26 cellular contexts compared by ENCODE assay signal in the genomic region with DNA sequence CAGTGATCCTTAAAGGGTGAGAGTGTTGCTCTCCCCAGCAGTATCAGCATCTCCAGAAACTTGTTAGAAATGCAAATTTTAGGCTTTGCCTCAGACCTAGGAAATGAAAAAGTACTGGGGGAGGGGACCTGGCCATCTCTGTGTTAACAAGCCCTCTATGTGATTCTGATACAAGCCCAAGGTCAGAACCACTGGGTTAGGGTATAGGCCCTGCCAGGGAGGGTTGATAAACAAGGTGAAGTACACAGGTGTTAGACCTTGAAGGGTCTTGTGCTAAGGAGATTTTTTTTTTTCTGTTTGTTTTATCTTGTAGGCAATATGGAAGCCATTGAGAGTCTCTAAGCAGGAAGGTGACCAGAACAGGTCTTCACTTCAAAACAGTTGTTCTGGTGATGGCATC.
"Had no signal": no experiment of that assay in that cellular context is flagged by ENCODE, and none has a peak within 500 bp of the region (broad histone marks: within the 10 kb centered on the region; RNA-seq: fewer than 3 reads in every experiment).

No MANE protein-coding gene starts in this region.

- H3K27ac ChIP-seq: coronary artery, esophagus squamous epithelium, skin epidermis, spleen, thoracic aorta, tibial nerve, upper lobe of left lung had no signal

- H3K4me1 ChIP-seq: esophagus squamous epithelium, spleen, upper lobe of left lung had no signal

- DNase-seq: dermis blood vessel endothelial cell; effector memory CD4-positive, alpha-beta T cell; erythroblast; esophagus squamous epithelium; foreskin melanocyte; kidney; mesenchymal stem cell; midbrain; naive thymus-derived CD4-positive, alpha-beta T cell; nephron progenitor cell; nucleus accumbens; posterior cingulate gyrus; retina; spleen; stimulated activated CD4-positive, alpha-beta T cell treated with anti-CD3 and anti-CD28 coated beads, Interleukin-4, amount 100 ng/mL, for 4 hours; stimulated activated naive CD8-positive, alpha-beta T cell treated with anti-CD3 and anti-CD28 coated beads, Interleukin-15, Interleukin-2, amounts not matched to agents 100 U/mL and 50 U/mL, for 24 hours; substantia nigra; upper lobe of left lung had no signal

- H3K27me3 ChIP-seq: tibial nerve, upper lobe of left lung had no signal

- H3K9me3 ChIP-seq: esophagus squamous epithelium, thoracic aorta, tibial nerve, upper lobe of left lung had no signal

- H3K36me3 ChIP-seq: esophagus squamous epithelium, spleen, thoracic aorta, tibial nerve, upper lobe of left lung had no signal

- FAIRE-seq: endometrium, kidney, urothelium cell line had no signal

- ATAC-seq: left lobe of liver; naive thymus-derived CD4-positive, alpha-beta T cell; stimulated activated memory B cell treated with anti-CD40 and anti-IgM and Interleukin-4, amounts not matched to agents 10 μg/mL and 1 μg/mL and 100 μg/mL, for 72 hours; stimulated activated naive CD8-positive, alpha-beta T cell treated with anti-CD3 and anti-CD28 coated beads, Interleukin-15, Interleukin-2, amounts not matched to agents 100 U/mL and 50 U/mL, for 24 hours had no signal

- H3K4me3 ChIP-seq: coronary artery, esophagus squamous epithelium, skin epidermis, spleen, thoracic aorta, tibial nerve, upper lobe of left lung had no signal
